In genomic region chr15:78399081-78399480, GRCh38 we compare ENCODE assay signal across 1 cellular context.
TF ChIP-seq lines count a peak whose summit lies in the region.

No MANE protein-coding gene starts in this region.

TF ChIP-seq in A549, 52 proteins besides CTCF, POLR2A, EP300 and RAD21:
- TF ChIP-seq MAFK (IDR thresholded peaks at IDR 0.05; ENCODE audit: partially characterized antibody) (peak; percentile 8), RFX5 (IDR thresholded peaks at IDR 0.05) (no peak), FOSL2 (IDR thresholded peaks at IDR 0.05) (no peak), FOSL2 (CRISPR knock-in tag; IDR thresholded peaks at IDR 0.05) (no peak)
- TF ChIP-seq, protein P1, sequence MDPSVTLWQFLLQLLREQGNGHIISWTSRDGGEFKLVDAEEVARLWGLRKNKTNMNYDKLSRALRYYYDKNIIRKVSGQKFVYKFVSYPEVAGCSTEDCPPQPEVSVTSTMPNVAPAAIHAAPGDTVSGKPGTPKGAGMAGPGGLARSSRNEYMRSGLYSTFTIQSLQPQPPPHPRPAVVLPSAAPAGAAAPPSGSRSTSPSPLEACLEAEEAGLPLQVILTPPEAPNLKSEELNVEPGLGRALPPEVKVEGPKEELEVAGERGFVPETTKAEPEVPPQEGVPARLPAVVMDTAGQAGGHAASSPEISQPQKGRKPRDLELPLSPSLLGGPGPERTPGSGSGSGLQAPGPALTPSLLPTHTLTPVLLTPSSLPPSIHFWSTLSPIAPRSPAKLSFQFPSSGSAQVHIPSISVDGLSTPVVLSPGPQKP (IDR thresholded peaks at IDR 0.05; ENCODE audit: low read depth, low read length), result no peak
